Comparison of ENCODE assay signal across 16 cellular contexts in genomic region chr2:36368438-36368837, GRCh38. TPM values are rescaled to one million over a fixed set of nuclear protein-coding genes. Genes with fewer than 3 reads are reported as not detected.
A peak's percentile ranks its signal among the peaks of the same experiment; 100 is the strongest.
DNase-seq lines count a peak whose midpoint lies in the region; ATAC-seq and TF ChIP-seq lines count a peak whose summit lies in the region.
"Had no signal": no experiment of that assay in that cellular context is flagged by ENCODE, and none has a peak within 500 bp of the region (broad histone marks: within the 10 kb centered on the region; RNA-seq: fewer than 3 reads in every experiment).

No MANE protein-coding gene starts in this region.

- H3K79me1 ChIP-seq in neuronal stem cell (ENCODE audit: low read depth, low read length), result peaks cover 2% of the 10 kb centered on the region

- no peak for TF ChIP-seq POLR2A in transverse colon (IDR thresholded peaks at IDR 0.05)

- H3K36me3 ChIP-seq in Panc1 (ENCODE audit: control insufficient read depth, insufficient read depth, low read length) (peaks cover 2% of the 10 kb centered on the region; the same call in 1 of the 2 replicates), transverse colon (no peaks in the 10 kb centered on the region), neuronal stem cell (replicated peaks in 1 of 2; ENCODE audit: control insufficient read depth in 2 of 2, insufficient read depth in 2 of 2, low read length in 2 of 2) (no peaks in the 10 kb centered on the region)
- H3K36me3 ChIP-seq: lower lobe of right lung, spleen had no signal

- H3K23ac ChIP-seq in neuronal stem cell (ENCODE audit: low read depth, low read length, poor library complexity), result no peak overlapping the region

- BruUV-seq in Panc1 (replicated peaks; lab: Mats Ljungman, UMichigan), result no TSS peak

- no peaks in the 10 kb centered on the region for H3K9me3 Mint-ChIP-seq in nephron
- H3K9me3 Mint-ChIP-seq: dendritic cell treated with granulocyte-macrophage colony-stimulating factor and Interleukin-4, amounts not matched to agents 40 ng/mL and 50 ng/mL, for 4 days had no signal

- DNase-seq in Panc1 (ENCODE audit: low read depth, low spot score), result no peak
- DNase-seq in epithelial cell of esophagus (ENCODE audit: low read depth), result no peak
- DNase-seq in transverse colon, result no peak
- no peak for DNase-seq in EL
- DNase-seq in neuronal stem cell (ENCODE audit: low spot score), result no peak
- DNase-seq in SKM-1 treated with dmso at 0.1 percent for 144 hours (lab: John Stamatoyannopoulos, UW; ENCODE audit: unreplicated experiment), result no peak
- DNase-seq: activated effector memory CD4-positive, alpha-beta T cell treated with anti-CD3 and anti-CD28 coated beads, Interleukin-2, amount 50 U/mL, for 16 hours; Karpas-422; lower lobe of right lung; NCI-H1417 treated with DMSO at 0.1 percent for 48 hours; spleen; stimulated activated naive CD4-positive, alpha-beta T cell treated with Interleukin-2 at 50 U/mL for 16 hours had no signal

- H2BK120ac ChIP-seq in neuronal stem cell (ENCODE audit: low read depth, low read length), result no peak overlapping the region

- TF ChIP-seq CTCF in Panc1 (IDR thresholded peaks at IDR 0.05), result no peak
- no peak for TF ChIP-seq CTCF in epithelial cell of esophagus (IDR thresholded peaks at IDR 0.05; ENCODE audit: insufficient read depth, low read depth, low read length, missing control alignments)
- TF ChIP-seq CTCF in nephron (IDR thresholded peaks at IDR 0.05; ENCODE audit: unreplicated experiment in 3 of 3), result no peak
- TF ChIP-seq CTCF in transverse colon (IDR thresholded peaks at IDR 0.05), result no peak

- POLR2A ChIA-PET in Panc1 (lab: Charles Lee), result interaction anchor here (0.5 to 0.7 kb wide), 2 partner anchors 10 to 41 kb away, joined by 3 read pairs; no protein-coding TSS in a partner anchor

- no peak overlapping the region for H4K91ac ChIP-seq in neuronal stem cell (ENCODE audit: low read depth, low read length, poor library complexity)

- H3K4me2 ChIP-seq in neuronal stem cell (ENCODE audit: insufficient read depth, low read length, poor library complexity, severe bottlenecking), result no peak overlapping the region

- TF ChIP-seq EP300 in transverse colon (IDR thresholded peaks at IDR 0.05; ENCODE audit: low read depth), result no peak

- H3K27ac ChIP-seq in Panc1 (ENCODE audit: low read length), result peak overlapping the region; percentile 98
- H3K27ac ChIP-seq in transverse colon, result peak overlapping the region; percentile 40 to 83 (median 62)
- no peak overlapping the region for H3K27ac ChIP-seq in neuronal stem cell (replicated peaks; ENCODE audit: low read length)
- H3K27ac ChIP-seq: C4-2B had no signal

- H3K14ac ChIP-seq in neuronal stem cell (ENCODE audit: low read length), result no peak overlapping the region

- no peak overlapping the region for H2AFZ ChIP-seq in neuronal stem cell (ENCODE audit: low read length)

- H3K27me3 Mint-ChIP-seq in nephron (ENCODE audit: low read depth), result no peaks in the 10 kb centered on the region
- H3K27me3 Mint-ChIP-seq: dendritic cell treated with granulocyte-macrophage colony-stimulating factor and Interleukin-4, amounts not matched to agents 40 ng/mL and 50 ng/mL, for 4 days had no signal

- no peak overlapping the region for H2AK5ac ChIP-seq in neuronal stem cell (ENCODE audit: low read depth, low read length)

- intact Hi-C loops in Panc1 (cut with micrococcal nuclease; ENCODE audit: unreplicated experiment) (no loop called here), transverse colon (cut with DNase I; ENCODE audit: low total_unique reads) (no loop called here)

- H3K27ac Mint-ChIP-seq in nephron, result peak overlapping the region; percentile 40 to 80 (median 46)
- H3K27ac Mint-ChIP-seq: dendritic cell treated with granulocyte-macrophage colony-stimulating factor and Interleukin-4, amounts not matched to agents 40 ng/mL and 50 ng/mL, for 4 days had no signal

- peaks cover 98% of the 10 kb centered on the region for H3K4me1 ChIP-seq in Panc1 (ENCODE audit: control insufficient read depth, insufficient read depth, low read length)
- peaks cover 41 to 77% (median 64%) of the 10 kb centered on the region in 4 donors for H3K4me1 ChIP-seq in transverse colon
- H3K4me1 ChIP-seq in neuronal stem cell (ENCODE audit: control insufficient read depth in 2 of 2, insufficient read depth in 1 of 2, low read depth in 1 of 2, low read length in 2 of 2), result peaks cover 30 to 31% of the 10 kb centered on the region in 2 donors

- no peak overlapping the region for H3K18ac ChIP-seq in neuronal stem cell (ENCODE audit: low read length)

- H3K27me3 ChIP-seq in Panc1 (ENCODE audit: control insufficient read depth, insufficient read depth, low read length) (no peaks in the 10 kb centered on the region), transverse colon (no peaks in the 10 kb centered on the region), neuronal stem cell (ENCODE audit: control insufficient read depth in 3 of 3, insufficient read depth in 3 of 3, low read depth in 1 of 3, low read length in 3 of 3) (no peaks in the 10 kb centered on the region)
- H3K27me3 ChIP-seq: spleen had no signal

- no peak overlapping the region for H3K9ac ChIP-seq in neuronal stem cell (ENCODE audit: low read depth, low read length, poor library complexity)

- no peak overlapping the region for H2BK5ac ChIP-seq in neuronal stem cell (ENCODE audit: low read length)

- no peaks in the 10 kb centered on the region for H3K9me3 ChIP-seq in Panc1 (ENCODE audit: control insufficient read depth, insufficient read depth, low read depth, low read length)
- no peaks in the 10 kb centered on the region for H3K9me3 ChIP-seq in transverse colon
- H3K9me3 ChIP-seq in neuronal stem cell (replicated peaks in 1 of 2; ENCODE audit: control insufficient read depth in 2 of 2, insufficient read depth in 1 of 2, low read depth in 1 of 2, low read length in 2 of 2), result no peaks in the 10 kb centered on the region
- H3K9me3 ChIP-seq: lower lobe of right lung, spleen had no signal

- H3K4me3 ChIP-seq in Panc1 (ENCODE audit: low read depth in 2 of 2, low read length in 2 of 2) (peak overlapping the region; percentile 7 to 36; a peak in 3 of 4 replicates), epithelial cell of esophagus (ENCODE audit: low read length) (peak overlapping the region; percentile 31), transverse colon (no peak overlapping the region), neuronal stem cell (ENCODE audit: low read length in 2 of 2) (no peak overlapping the region)
- H3K4me3 ChIP-seq: lower lobe of right lung, spleen had no signal

- WGBS in transverse colon (ENCODE audit: low coverage in 1 of 2), 2 donors, result 53 to 80% methylated on average over 3 to 6 of the region's 6 CpGs
- no CpG with 5 or more reads among the region's 6 CpGs for WGBS in neuronal stem cell (ENCODE audit: extremely low coverage in 2 of 2, insufficient read length in 2 of 2, insufficient replicate concordance in 1 of 2), 2 donors

- H2BK15ac ChIP-seq in neuronal stem cell (ENCODE audit: low read length), result no peak overlapping the region

- no peak overlapping the region for H2BK12ac ChIP-seq in neuronal stem cell (ENCODE audit: low read length)

- H4K8ac ChIP-seq in neuronal stem cell (ENCODE audit: low read depth, low read length), result no peak overlapping the region

- in situ Hi-C loops in Panc1 (cut with HindIII; ENCODE audit: low pct_unique_long_range_greater_than_20kb, low sequenced_read_pairs) (no loop called here), transverse colon (cut with MboI; ENCODE audit: low pct_ligation_motif_present in 1 of 4, low pct_unique_long_range_greater_than_20kb in 1 of 4, low sequenced_read_pairs in 3 of 4) (loop anchor here in 3 of 4 donors (25.0 kb wide), 2 partner anchors 94 to 119 kb away; no protein-coding TSS in a partner anchor)

- no peak overlapping the region for H3K4ac ChIP-seq in neuronal stem cell (ENCODE audit: low read length)

- H3K36me3 Mint-ChIP-seq in nephron (ENCODE audit: low read depth), result no peaks in the 10 kb centered on the region

- ATAC-seq in Panc1 (no peak), GM18502 (IDR thresholded peaks at IDR 0.05; ENCODE audit: poor library complexity, unreplicated experiment) (no peak)

- H3K4me3 Mint-ChIP-seq in nephron, result no peak overlapping the region
- H3K4me3 Mint-ChIP-seq: dendritic cell treated with granulocyte-macrophage colony-stimulating factor and Interleukin-4, amounts not matched to agents 40 ng/mL and 50 ng/mL, for 4 days had no signal

- CTCF ChIA-PET in Panc1 (lab: Charles Lee), result interaction anchor here (0.7 kb wide), 1 partner anchor 10 kb away, joined by 3 read pairs; no protein-coding TSS in a partner anchor

- H3K4me1 Mint-ChIP-seq in nephron, result peaks cover 73% of the 10 kb centered on the region

RNA-seq across cellular contexts. Expression of gene CRIM1, which starts 12.9 kb away (rescaled TPM):
- total RNA-seq in Panc1 (2021; ENCODE audit: unreplicated experiment), result 290 TPM
- polyA plus RNA-seq in Panc1 (2012; ENCODE audit: insufficient read length), result 285 TPM
- total RNA-seq in transverse colon, result 100 to 1,000 TPM in 1 of 4 donors, 10 to 100 TPM in 3; 73.7 to 134 (median 80.7) TPM
- polyA plus RNA-seq in neuronal stem cell (2013, experiment 1 of 2), result 7.8 TPM
- polyA plus RNA-seq in neuronal stem cell (2013, experiment 2 of 2), result 8.2 TPM

Comparison
In these comparisons a context has a peak if more than half of its experiments do, and no peak if none do; other contexts are left out.
1. H3K4me3 ChIP-seq: peak in Panc1 (2 of 2) and epithelial cell of esophagus (single experiment); none in transverse colon (0 of 4) and neuronal stem cell (0 of 2).